In the genomic region with DNA sequence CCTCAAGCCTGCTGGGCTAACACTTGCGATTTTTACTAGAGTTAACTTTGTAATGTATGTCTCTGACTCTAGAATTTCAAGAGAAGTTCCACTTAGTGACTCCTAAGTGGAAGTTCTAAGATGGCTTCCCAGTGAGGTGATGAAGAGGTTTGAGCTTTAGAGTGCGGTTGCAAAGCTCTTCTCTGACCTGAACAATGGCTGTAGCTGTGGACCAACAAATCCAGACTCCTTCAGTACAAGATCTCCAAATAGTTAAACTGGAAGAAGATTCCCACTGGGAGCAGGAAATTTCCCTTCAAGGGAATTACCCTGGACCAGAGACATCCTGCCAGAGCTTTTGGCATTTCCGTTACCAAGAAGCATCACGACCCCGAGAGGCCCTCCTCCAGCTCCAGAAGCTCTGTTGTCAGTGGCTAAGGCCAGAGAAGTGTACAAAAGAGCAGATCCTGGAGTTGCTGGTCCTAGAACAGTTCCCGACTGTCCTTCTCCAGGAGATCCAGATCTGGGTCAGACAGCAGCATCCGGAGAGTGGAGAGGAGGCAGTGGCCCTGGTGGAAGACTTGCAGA, we compare ENCODE assay signal across 8 cellular contexts. TPM values are rescaled to one million over a fixed set of nuclear protein-coding genes. Genes with fewer than 3 reads are reported as not detected.
DNase-seq lines count a peak whose midpoint lies in the region; ATAC-seq, FAIRE-seq and TF ChIP-seq lines count a peak whose summit lies in the region.

No MANE protein-coding gene starts in this region.

- H4K20me1 ChIP-seq in HepG2 (ENCODE audit: insufficient read depth, low read length) = peaks cover 22% of the 10 kb centered on the region

- peak overlapping the region; percentile 92 for H3K4me2 ChIP-seq in HepG2 (ENCODE audit: low read depth, low read length)

- peak overlapping the region; percentile 72 for H3K9ac ChIP-seq in HepG2 (ENCODE audit: insufficient read depth, low read depth, low read length)

- no peaks in the 10 kb centered on the region for H3K27me3 ChIP-seq in heart left ventricle
- no peaks in the 10 kb centered on the region for H3K27me3 ChIP-seq in HepG2 (ENCODE audit: control insufficient read depth in 1 of 2, insufficient read depth in 2 of 2, low read length in 2 of 2)
- no peaks in the 10 kb centered on the region for H3K27me3 ChIP-seq in tibial nerve

- POLR2A ChIA-PET in activated naive CD8-positive, alpha-beta T cell treated with anti-CD3 and anti-CD28 coated beads, Interleukin-2, amount 10 ng/mL, durations not matched to agents 7 days and 5 days (lab: Charles Lee) = interaction anchor here (0.6 to 3.3 kb wide), 16 partner anchors 11 to 781 kb away, joined by 3 to 50 read pairs (median 3); a partner anchor contains a TSS
- POLR2A ChIA-PET in HepG2 (lab: Yijun Ruan, JAX) = interaction anchor here (1.0 to 6.4 kb wide), 14 partner anchors 10 to 84 kb away, joined by 3 to 94 read pairs (median 6); a partner anchor contains a TSS

- H3K79me2 ChIP-seq in HepG2 (ENCODE audit: insufficient read depth, low read length) = peaks cover 13% of the 10 kb centered on the region

- in situ Hi-C loops in HepG2 (cut with HindIII; ENCODE audit: extremely low pct_ligation_motif_present, low pct_unique_long_range_greater_than_20kb) = no loop called here

- peaks cover 29% of the 10 kb centered on the region for H3K4me1 Mint-ChIP-seq in activated naive CD8-positive, alpha-beta T cell treated with anti-CD3 and anti-CD28 coated beads, Interleukin-2, amount 10 ng/mL, durations not matched to agents 7 days and 5 days

- peak overlapping the region; percentile 94 for H3K4me3 Mint-ChIP-seq in activated naive CD8-positive, alpha-beta T cell treated with anti-CD3 and anti-CD28 coated beads, Interleukin-2, amount 10 ng/mL, durations not matched to agents 7 days and 5 days

- H3K4me1 ChIP-seq in heart left ventricle (peaks cover 3 to 47% (median 33%) of the 10 kb centered on the region in 12 donors), HepG2 (ENCODE audit: insufficient read depth, low read length) (peaks cover 35% of the 10 kb centered on the region), tibial nerve (peaks cover 0 to 47% (median 21%) of the 10 kb centered on the region in 4 donors)

- WGBS in heart left ventricle, 4 donors = 19 to 36% (median 23%) methylated on average over 7 of the region's 7 CpGs
- WGBS in HepG2 (ENCODE audit: low lambda C conversion rate) = 1% methylated on average over 7 of the region's 7 CpGs
- WGBS in tibial nerve, 2 donors = 42 to 47% methylated on average over 7 of the region's 7 CpGs

- no peaks in the 10 kb centered on the region for H3K9me3 Mint-ChIP-seq in activated naive CD8-positive, alpha-beta T cell treated with anti-CD3 and anti-CD28 coated beads, Interleukin-2, amount 10 ng/mL, durations not matched to agents 7 days and 5 days

- TF ChIP-seq EP300 in HepG2 (IDR thresholded peaks at IDR 0.05; ENCODE audit: low read depth in 2 of 2, low read length in 2 of 2) = no peak
- TF ChIP-seq EP300 in HepG2 (CRISPR knock-in tag; IDR thresholded peaks at IDR 0.05; ENCODE audit: borderline replicate concordance) = no peak
- no peak for TF ChIP-seq EP300 in tibial nerve (IDR thresholded peaks at IDR 0.05)

- ATAC-seq in heart left ventricle (no peak), Right ventricle myocardium inferior (no peak), HepG2 (peak; percentile 32)
- ATAC-seq in activated naive CD8-positive, alpha-beta T cell treated with anti-CD3 and anti-CD28 coated beads, Interleukin-2, amount 10 ng/mL, durations not matched to agents 7 days and 5 days (ENCODE audit: low read depth) = no peak

- H3K9me3 ChIP-seq in heart left ventricle = no peaks in the 10 kb centered on the region
- H3K9me3 ChIP-seq in HepG2 (ENCODE audit: low read length) = no peaks in the 10 kb centered on the region
- H3K9me3 ChIP-seq in tibial nerve = no peaks in the 10 kb centered on the region

- intact Hi-C loops in heart left ventricle (cut with DNase I) = loop anchor here in 4 of 10 donors (1.0 to 5.0 kb wide), 6 partner anchors 23 to 34 kb away; a partner anchor contains a TSS
- intact Hi-C loops in Right ventricle myocardium inferior (cut with DNase I) = loop anchor here (1.0 kb wide), 1 partner anchor 31 kb away; no protein-coding TSS in a partner anchor
- intact Hi-C loops in HepG2 (cut with micrococcal nuclease; ENCODE audit: unreplicated experiment) = loop anchor here (1.0 kb wide), 1 partner anchor 25 kb away; no protein-coding TSS in a partner anchor

- CTCF ChIA-PET in HepG2 (lab: Yijun Ruan, JAX; ENCODE audit: low intra/inter-chr PET ratio, low total read pairs) = no interaction called here

- peak overlapping the region; percentile 61 for H2AFZ ChIP-seq in HepG2 (ENCODE audit: low read length)

- no peak for FAIRE-seq in HepG2 (lab: Jason Lieb, UNC)

- H3K27ac ChIP-seq in heart left ventricle (peak overlapping the region; percentile 54 to 99 (median 98)), HepG2 (ENCODE audit: extremely low read length, insufficient read depth, low read length) (peak overlapping the region; percentile 56), tibial nerve (peak overlapping the region; percentile 19 to 95 (median 90))

- peak overlapping the region; percentile 94 for H3K27ac Mint-ChIP-seq in activated naive CD8-positive, alpha-beta T cell treated with anti-CD3 and anti-CD28 coated beads, Interleukin-2, amount 10 ng/mL, durations not matched to agents 7 days and 5 days

- TF ChIP-seq CTCF in heart left ventricle (IDR thresholded peaks at IDR 0.05) = no peak
- no peak for TF ChIP-seq CTCF in HepG2 (CRISPR knock-in tag; IDR thresholded peaks at IDR 0.05)
- no peak for TF ChIP-seq CTCF in tibial nerve (IDR thresholded peaks at IDR 0.05)

- peak overlapping the region; percentile 54 to 85 (median 76) for H3K4me3 ChIP-seq in heart left ventricle
- H3K4me3 ChIP-seq in HepG2 (replicated peaks in 1 of 3; ENCODE audit: insufficient read depth in 1 of 3, low read depth in 2 of 3, low read length in 3 of 3) = peak overlapping the region; percentile 80 to 84 (median 83)
- H3K4me3 ChIP-seq in tibial nerve = peak overlapping the region; percentile 58 to 83 (median 62)

- TF ChIP-seq POLR2A in heart left ventricle (IDR thresholded peaks at IDR 0.05) = no peak
- no peak for TF ChIP-seq POLR2A in HepG2 (IDR thresholded peaks at IDR 0.05; ENCODE audit: insufficient read depth in 1 of 2, low read depth in 2 of 2, low read length in 2 of 2)
- no peak for TF ChIP-seq POLR2A in tibial nerve (IDR thresholded peaks at IDR 0.05)

- no peaks in the 10 kb centered on the region for H3K27me3 Mint-ChIP-seq in activated naive CD8-positive, alpha-beta T cell treated with anti-CD3 and anti-CD28 coated beads, Interleukin-2, amount 10 ng/mL, durations not matched to agents 7 days and 5 days

- TF ChIP-seq RAD21 in HepG2 (CRISPR knock-in tag; IDR thresholded peaks at IDR 0.05) = no peak

- peaks cover 0 to 15% (median 9%) of the 10 kb centered on the region in 9 donors for H3K36me3 ChIP-seq in heart left ventricle
- peaks cover 3 to 6% of the 10 kb centered on the region in 2 experiments; a peak in 1 of 5 replicates for H3K36me3 ChIP-seq in HepG2 (replicated peaks in 1 of 2; ENCODE audit: control insufficient read depth in 1 of 2, insufficient read depth in 2 of 2, low read length in 2 of 2)
- peaks cover 0 to 15% (median 0%) of the 10 kb centered on the region in 3 donors for H3K36me3 ChIP-seq in tibial nerve

- BruUV-seq in HepG2 (replicated peaks; lab: Mats Ljungman, UMichigan) = TSS peak; percentile 57

- no peak for DNase-seq in heart left ventricle
- no peak for DNase-seq in Right ventricle myocardium inferior (ENCODE audit: missing footprints)
- DNase-seq in activated naive CD8-positive, alpha-beta T cell treated with anti-CD3 and anti-CD28 coated beads, Interleukin-2, amount 10 ng/mL, durations not matched to agents 7 days and 5 days = no peak
- peak; percentile 12 for DNase-seq in HepG2 (ENCODE audit: low spot score)
- DNase-seq in tibial nerve (ENCODE audit: low spot score in 2 of 2) = no peak
- no peak for DNase-seq in HK-2 (ENCODE audit: unreplicated experiment)
- no peak for DNase-seq in activated CD8-positive, alpha-beta memory T cell treated with anti-CD3 and anti-CD28 coated beads, Interleukin-2, amount 50 U/mL, for 48 hours
- no peak for DNase-seq in NCI-H1092 (lab: John Stamatoyannopoulos, UW)

- peaks cover 7% of the 10 kb centered on the region for H3K36me3 Mint-ChIP-seq in activated naive CD8-positive, alpha-beta T cell treated with anti-CD3 and anti-CD28 coated beads, Interleukin-2, amount 10 ng/mL, durations not matched to agents 7 days and 5 days

RNA-seq across cellular contexts. Expression of a gene that starts 22.3 kb away (rescaled TPM):
- total RNA-seq in heart left ventricle (10 to 100 TPM in 8 of 9 donors, 1 to 10 TPM in 1; 8.7 to 22.2 (median 13.9) TPM), Right ventricle myocardium inferior (12.8 TPM), HepG2 (2016; rRNA removed; fragmentation: Illumina TruSeq; extraction: Trizol) (32.5 and 35.5 TPM in 2 replicates), tibial nerve (10 to 100 TPM; 19.7 to 40.2 (median 32.3) TPM)
- polyA plus RNA-seq in heart left ventricle (10 to 100 TPM in 1 of 2 donors, 1 to 10 TPM in 1; 9.2 to 20.6 TPM), HepG2 (2011; rRNA removed) (20.0 and 21.9 TPM in 2 replicates)
- 10 to 100 TPM; 26.8 to 27.9 TPM for total RNA-seq in activated naive CD8-positive, alpha-beta T cell treated with anti-CD3 and anti-CD28 coated beads, Interleukin-2, amount 10 ng/mL, durations not matched to agents 7 days and 5 days
- total RNA-seq in HepG2 (2016; cell fraction: cytosol; rRNA removed; fragmentation: Illumina TruSeq; extraction: Trizol; ENCODE audit: low read depth) = 10.8 and 11.7 TPM in 2 replicates
- 32.6 and 33.3 TPM in 2 replicates for total RNA-seq in HepG2 (2016; cell fraction: insoluble cytoplasmic fraction; rRNA removed; fragmentation: Illumina TruSeq; extraction: Trizol)
- total RNA-seq in HepG2 (2016; cell fraction: membrane; rRNA removed; fragmentation: Illumina TruSeq; extraction: Trizol) = 18.7 and 20.1 TPM in 2 replicates
- 31.9 and 35.3 TPM in 2 replicates for total RNA-seq in HepG2 (2016; cell fraction: nucleus; rRNA removed; fragmentation: Illumina TruSeq; extraction: Trizol)
- polyA plus RNA-seq in HepG2 (2011; cell fraction: cytosol; rRNA removed) = 10.8 and 12.7 TPM in 2 replicates
- 45.9 and 52.5 TPM in 2 replicates for polyA plus RNA-seq in HepG2 (2011; cell fraction: nucleus; rRNA removed)
- polyA plus RNA-seq in HepG2 (2012) = 14.1 and 15.5 TPM in 2 replicates
- polyA plus RNA-seq in HepG2 (2016; cell fraction: cytosol; fragmentation: Illumina TruSeq; extraction: Trizol; ENCODE audit: low read depth) = 7.3 and 8.1 TPM in 2 replicates
- polyA plus RNA-seq in HepG2 (2016; cell fraction: insoluble cytoplasmic fraction; fragmentation: Illumina TruSeq; extraction: Trizol; ENCODE audit: low read depth) = 24.7 and 25.3 TPM in 2 replicates
- 13.1 and 14.1 TPM in 2 replicates for polyA plus RNA-seq in HepG2 (2016; cell fraction: membrane; fragmentation: Illumina TruSeq; extraction: Trizol; ENCODE audit: low read depth)
- polyA plus RNA-seq in HepG2 (2016; cell fraction: nucleus; fragmentation: Illumina TruSeq; extraction: Trizol; ENCODE audit: insufficient read depth, low read depth) = 60.7 and 63.6 TPM in 2 replicates
- polyA minus RNA-seq in HepG2 (2011; rRNA and poly(A)+ RNA removed; ENCODE audit: low replicate concordance) = 23.7 and 63.4 TPM in 2 replicates
- 4.2 and 5.5 TPM in 2 replicates for polyA minus RNA-seq in HepG2 (2011; cell fraction: cytosol; rRNA and poly(A)+ RNA removed)
- polyA minus RNA-seq in HepG2 (2011; cell fraction: nucleus; rRNA and poly(A)+ RNA removed) = 27.8 and 29.0 TPM in 2 replicates

RNA-seq across cellular contexts. Expression of a gene that starts 26.2 kb away (rescaled TPM):
- total RNA-seq in heart left ventricle (1 to 10 TPM; 1.4 to 8.6 (median 2.8) TPM), Right ventricle myocardium inferior (3.9 TPM), HepG2 (2016; rRNA removed; fragmentation: Illumina TruSeq; extraction: Trizol) (15.5 and 25.4 TPM in 2 replicates), tibial nerve (100 to 1,000 TPM in 1 of 4 donors, 10 to 100 TPM in 3; 27.3 to 157 (median 68.0) TPM)
- polyA plus RNA-seq in heart left ventricle (1 to 10 TPM; 3.9 to 6.6 TPM), HepG2 (2011; rRNA removed) (10.4 and 11.4 TPM in 2 replicates)
- total RNA-seq in activated naive CD8-positive, alpha-beta T cell treated with anti-CD3 and anti-CD28 coated beads, Interleukin-2, amount 10 ng/mL, durations not matched to agents 7 days and 5 days = 1 to 10 TPM; 1.1 to 1.7 TPM
- total RNA-seq in HepG2 (2016; cell fraction: cytosol; rRNA removed; fragmentation: Illumina TruSeq; extraction: Trizol; ENCODE audit: low read depth) = 88.1 and 117 TPM in 2 replicates
- total RNA-seq in HepG2 (2016; cell fraction: insoluble cytoplasmic fraction; rRNA removed; fragmentation: Illumina TruSeq; extraction: Trizol) = 16.2 and 26.0 TPM in 2 replicates
- total RNA-seq in HepG2 (2016; cell fraction: membrane; rRNA removed; fragmentation: Illumina TruSeq; extraction: Trizol) = 60.2 and 72.6 TPM in 2 replicates
- total RNA-seq in HepG2 (2016; cell fraction: nucleus; rRNA removed; fragmentation: Illumina TruSeq; extraction: Trizol) = 10.9 and 13.4 TPM in 2 replicates
- 5.0 and 11.2 TPM in 2 replicates for polyA plus RNA-seq in HepG2 (2011; cell fraction: cytosol; rRNA removed)
- 4.2 and 5.7 TPM in 2 replicates for polyA plus RNA-seq in HepG2 (2011; cell fraction: nucleus; rRNA removed)
- polyA plus RNA-seq in HepG2 (2012) = 5.3 and 6.5 TPM in 2 replicates
- 114 and 137 TPM in 2 replicates for polyA plus RNA-seq in HepG2 (2016; cell fraction: cytosol; fragmentation: Illumina TruSeq; extraction: Trizol; ENCODE audit: low read depth)
- 13.5 and 14.0 TPM in 2 replicates for polyA plus RNA-seq in HepG2 (2016; cell fraction: insoluble cytoplasmic fraction; fragmentation: Illumina TruSeq; extraction: Trizol; ENCODE audit: low read depth)
- polyA plus RNA-seq in HepG2 (2016; cell fraction: membrane; fragmentation: Illumina TruSeq; extraction: Trizol; ENCODE audit: low read depth) = 57.5 and 62.3 TPM in 2 replicates
- 20.7 and 22.2 TPM in 2 replicates for polyA plus RNA-seq in HepG2 (2016; cell fraction: nucleus; fragmentation: Illumina TruSeq; extraction: Trizol; ENCODE audit: insufficient read depth, low read depth)
- polyA minus RNA-seq in HepG2 (2011; rRNA and poly(A)+ RNA removed; ENCODE audit: low replicate concordance) = 3.7 TPM in 1 of 2 replicates, not detected in the other
- polyA minus RNA-seq in HepG2 (2011; cell fraction: cytosol; rRNA and poly(A)+ RNA removed) = 1.3 and 2.9 TPM in 2 replicates
- polyA minus RNA-seq in HepG2 (2011; cell fraction: nucleus; rRNA and poly(A)+ RNA removed) = 1.1 and 1.2 TPM in 2 replicates

RNA-seq across cellular contexts. Expression of a gene that starts 31.0 kb away (rescaled TPM):
- 10 to 100 TPM in 1 of 9 donors, 1 to 10 TPM in 8; 4.6 to 10.6 (median 6.3) TPM for total RNA-seq in heart left ventricle
- 1 to 10 TPM; 4.3 to 4.5 TPM for polyA plus RNA-seq in heart left ventricle
- 5.7 TPM for total RNA-seq in Right ventricle myocardium inferior
- total RNA-seq in activated naive CD8-positive, alpha-beta T cell treated with anti-CD3 and anti-CD28 coated beads, Interleukin-2, amount 10 ng/mL, durations not matched to agents 7 days and 5 days = 10 to 100 TPM in 1 of 2 experiments, 1 to 10 TPM in 1; 9.6 to 10.9 TPM
- total RNA-seq in HepG2 (2016; rRNA removed; fragmentation: Illumina TruSeq; extraction: Trizol) = 21.5 and 23.7 TPM in 2 replicates
- total RNA-seq in HepG2 (2016; cell fraction: cytosol; rRNA removed; fragmentation: Illumina TruSeq; extraction: Trizol; ENCODE audit: low read depth) = 5.3 and 7.3 TPM in 2 replicates
- total RNA-seq in HepG2 (2016; cell fraction: insoluble cytoplasmic fraction; rRNA removed; fragmentation: Illumina TruSeq; extraction: Trizol) = 24.0 and 25.1 TPM in 2 replicates
- total RNA-seq in HepG2 (2016; cell fraction: membrane; rRNA removed; fragmentation: Illumina TruSeq; extraction: Trizol) = 11.5 and 12.3 TPM in 2 replicates
- total RNA-seq in HepG2 (2016; cell fraction: nucleus; rRNA removed; fragmentation: Illumina TruSeq; extraction: Trizol) = 14.5 and 18.1 TPM in 2 replicates
- polyA plus RNA-seq in HepG2 (2011; rRNA removed) = 10.9 and 11.4 TPM in 2 replicates
- polyA plus RNA-seq in HepG2 (2011; cell fraction: cytosol; rRNA removed) = 8.2 and 10.4 TPM in 2 replicates
- polyA plus RNA-seq in HepG2 (2011; cell fraction: nucleus; rRNA removed) = 9.0 and 10.7 TPM in 2 replicates
- 7.4 and 9.0 TPM in 2 replicates for polyA plus RNA-seq in HepG2 (2012)
- polyA plus RNA-seq in HepG2 (2016; cell fraction: cytosol; fragmentation: Illumina TruSeq; extraction: Trizol; ENCODE audit: low read depth) = 6.4 and 6.7 TPM in 2 replicates
- 20.5 and 21.3 TPM in 2 replicates for polyA plus RNA-seq in HepG2 (2016; cell fraction: insoluble cytoplasmic fraction; fragmentation: Illumina TruSeq; extraction: Trizol; ENCODE audit: low read depth)
- 8.9 and 9.9 TPM in 2 replicates for polyA plus RNA-seq in HepG2 (2016; cell fraction: membrane; fragmentation: Illumina TruSeq; extraction: Trizol; ENCODE audit: low read depth)
- polyA plus RNA-seq in HepG2 (2016; cell fraction: nucleus; fragmentation: Illumina TruSeq; extraction: Trizol; ENCODE audit: insufficient read depth, low read depth) = 22.1 and 26.1 TPM in 2 replicates
- 5.9 and 16.0 TPM in 2 replicates for polyA minus RNA-seq in HepG2 (2011; rRNA and poly(A)+ RNA removed; ENCODE audit: low replicate concordance)
- 6.9 and 8.2 TPM in 2 replicates for polyA minus RNA-seq in HepG2 (2011; cell fraction: cytosol; rRNA and poly(A)+ RNA removed)
- 16.1 and 23.2 TPM in 2 replicates for polyA minus RNA-seq in HepG2 (2011; cell fraction: nucleus; rRNA and poly(A)+ RNA removed)
- total RNA-seq in tibial nerve = 1 to 10 TPM; 4.1 to 7.2 (median 5.2) TPM
